ENCODE assay signal across 1 cellular context in genomic region chr5:80255752-80256479, GRCh38.
TF ChIP-seq lines count a peak whose summit lies in the region.

SERINC5 (minus strand) TSS chr5:80256048; CDS start chr5:80255922, 126 bp downstream.

TF ChIP-seq in HepG2, 621 proteins besides CTCF, POLR2A, EP300 and RAD21 (continued from another document):
- TF ChIP-seq ZNF512 (CRISPR knock-in tag; IDR thresholded peaks at IDR 0.05) (no peak), CSRNP1 (CRISPR knock-in tag; IDR thresholded peaks at IDR 0.05) (peak; percentile 39; the same call in 1 of the 2 replicates), SOX13 (IDR thresholded peaks at IDR 0.05) (no peak), SOX13 (CRISPR knock-in tag; conservative IDR thresholded peaks at IDR 0.05 in 1 of 2, IDR thresholded peaks at IDR 0.05 in 1 of 2) (peak in 1 of 2 experiments; percentile 47; a peak in 2 of 4 replicates), MIXL1 (CRISPR knock-in tag; IDR thresholded peaks at IDR 0.05) (no peak), KDM5B (CRISPR knock-in tag; IDR thresholded peaks at IDR 0.05; ENCODE audit: borderline replicate concordance) (peak; percentile 86), ZNF335 (CRISPR knock-in tag; IDR thresholded peaks at IDR 0.05) (0 out of 2 replicates have a peak, but pooled peaks have one; percentile 32), KLF16 (CRISPR knock-in tag; IDR thresholded peaks at IDR 0.05) (peak in 1 of 2 experiments; percentile 84; a peak in 1 of 4 replicates), MAX (IDR thresholded peaks at IDR 0.05) (peak; percentile 78), ZBTB26 (CRISPR knock-in tag; IDR thresholded peaks at IDR 0.05; ENCODE audit: borderline replicate concordance) (peak; percentile 14), DDIT3 (CRISPR knock-in tag; IDR thresholded peaks at IDR 0.05) (no peak), RBAK (CRISPR knock-in tag; IDR thresholded peaks at IDR 0.05) (no peak), KDM5A (IDR thresholded peaks at IDR 0.05; ENCODE audit: borderline replicate concordance, low read length) (no peak; the same call in 1 of the 2 replicates), BORCS8-MEF2B (CRISPR knock-in tag; IDR thresholded peaks at IDR 0.05) (peak; percentile 91), TMF1 (CRISPR knock-in tag; IDR thresholded peaks at IDR 0.05; ENCODE audit: low read depth) (peak; percentile 90), NONO (IDR thresholded peaks at IDR 0.05) (no peak), NONO (CRISPR knock-in tag; conservative IDR thresholded peaks at IDR 0.05) (peak; percentile 49; the same call in 1 of the 2 replicates), ZKSCAN8 (CRISPR knock-in tag; IDR thresholded peaks at IDR 0.05; ENCODE audit: borderline replicate concordance) (no peak), ZSCAN9 (CRISPR knock-in tag; IDR thresholded peaks at IDR 0.05; ENCODE audit: borderline replicate concordance) (no peak; the same call in 1 of the 2 replicates), CENPX (CRISPR knock-in tag; IDR thresholded peaks at IDR 0.05) (no peak), ZNF556 (CRISPR knock-in tag; IDR thresholded peaks at IDR 0.05; ENCODE audit: borderline replicate concordance) (no peak; the same call in 1 of the 2 replicates), ZNF232 (CRISPR knock-in tag; IDR thresholded peaks at IDR 0.05; ENCODE audit: borderline replicate concordance) (0 out of 2 replicates have a peak, but pooled peaks have one; percentile 41), STAT5B (CRISPR knock-in tag; IDR thresholded peaks at IDR 0.05) (0 out of 2 replicates have a peak, but pooled peaks have one; percentile 49), TCF7 (IDR thresholded peaks at IDR 0.05; ENCODE audit: low read depth) (no peak), ZSCAN30 (CRISPR knock-in tag; IDR thresholded peaks at IDR 0.05) (0 out of 2 replicates have a peak, but pooled peaks have one; percentile 60), MNT (IDR thresholded peaks at IDR 0.05) (no peak), ZNF496 (CRISPR knock-in tag; IDR thresholded peaks at IDR 0.05; ENCODE audit: insufficient replicate concordance) (no peak), FUBP1 (CRISPR knock-in tag; IDR thresholded peaks at IDR 0.05; ENCODE audit: borderline replicate concordance) (no peak), MAFF (IDR thresholded peaks at IDR 0.05; ENCODE audit: low read depth, low read length) (no peak), ZNF207 (IDR thresholded peaks at IDR 0.05; ENCODE audit: borderline replicate concordance) (no peak), ZNF550 (CRISPR knock-in tag; IDR thresholded peaks at IDR 0.05; ENCODE audit: borderline replicate concordance) (no peak), JUNB (CRISPR knock-in tag; IDR thresholded peaks at IDR 0.05; ENCODE audit: borderline replicate concordance) (no peak), ZNF75D (CRISPR knock-in tag; IDR thresholded peaks at IDR 0.05; ENCODE audit: borderline replicate concordance) (peak; percentile 90; the same call in 1 of the 2 replicates)
- TF ChIP-seq, protein P1, sequence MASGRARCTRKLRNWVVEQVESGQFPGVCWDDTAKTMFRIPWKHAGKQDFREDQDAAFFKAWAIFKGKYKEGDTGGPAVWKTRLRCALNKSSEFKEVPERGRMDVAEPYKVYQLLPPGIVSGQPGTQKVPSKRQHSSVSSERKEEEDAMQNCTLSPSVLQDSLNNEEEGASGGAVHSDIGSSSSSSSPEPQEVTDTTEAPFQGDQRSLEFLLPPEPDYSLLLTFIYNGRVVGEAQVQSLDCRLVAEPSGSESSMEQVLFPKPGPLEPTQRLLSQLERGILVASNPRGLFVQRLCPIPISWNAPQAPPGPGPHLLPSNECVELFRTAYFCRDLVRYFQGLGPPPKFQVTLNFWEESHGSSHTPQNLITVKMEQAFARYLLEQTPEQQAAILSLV (CRISPR knock-in tag; IDR thresholded peaks at IDR 0.05; ENCODE audit: borderline replicate concordance), result peak; percentile 85; the same call in 1 of the 2 replicates
- TF ChIP-seq, protein P2, sequence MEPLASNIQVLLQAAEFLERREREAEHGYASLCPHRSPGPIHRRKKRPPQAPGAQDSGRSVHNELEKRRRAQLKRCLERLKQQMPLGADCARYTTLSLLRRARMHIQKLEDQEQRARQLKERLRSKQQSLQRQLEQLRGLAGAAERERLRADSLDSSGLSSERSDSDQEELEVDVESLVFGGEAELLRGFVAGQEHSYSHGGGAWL (CRISPR knock-in tag; IDR thresholded peaks at IDR 0.05), result peak; percentile 93
- TF ChIP-seq, protein P3, sequence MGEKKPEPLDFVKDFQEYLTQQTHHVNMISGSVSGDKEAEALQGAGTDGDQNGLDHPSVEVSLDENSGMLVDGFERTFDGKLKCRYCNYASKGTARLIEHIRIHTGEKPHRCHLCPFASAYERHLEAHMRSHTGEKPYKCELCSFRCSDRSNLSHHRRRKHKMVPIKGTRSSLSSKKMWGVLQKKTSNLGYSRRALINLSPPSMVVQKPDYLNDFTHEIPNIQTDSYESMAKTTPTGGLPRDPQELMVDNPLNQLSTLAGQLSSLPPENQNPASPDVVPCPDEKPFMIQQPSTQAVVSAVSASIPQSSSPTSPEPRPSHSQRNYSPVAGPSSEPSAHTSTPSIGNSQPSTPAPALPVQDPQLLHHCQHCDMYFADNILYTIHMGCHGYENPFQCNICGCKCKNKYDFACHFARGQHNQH (CRISPR knock-in tag; IDR thresholded peaks at IDR 0.05), result no peak
- TF ChIP-seq, protein P4, sequence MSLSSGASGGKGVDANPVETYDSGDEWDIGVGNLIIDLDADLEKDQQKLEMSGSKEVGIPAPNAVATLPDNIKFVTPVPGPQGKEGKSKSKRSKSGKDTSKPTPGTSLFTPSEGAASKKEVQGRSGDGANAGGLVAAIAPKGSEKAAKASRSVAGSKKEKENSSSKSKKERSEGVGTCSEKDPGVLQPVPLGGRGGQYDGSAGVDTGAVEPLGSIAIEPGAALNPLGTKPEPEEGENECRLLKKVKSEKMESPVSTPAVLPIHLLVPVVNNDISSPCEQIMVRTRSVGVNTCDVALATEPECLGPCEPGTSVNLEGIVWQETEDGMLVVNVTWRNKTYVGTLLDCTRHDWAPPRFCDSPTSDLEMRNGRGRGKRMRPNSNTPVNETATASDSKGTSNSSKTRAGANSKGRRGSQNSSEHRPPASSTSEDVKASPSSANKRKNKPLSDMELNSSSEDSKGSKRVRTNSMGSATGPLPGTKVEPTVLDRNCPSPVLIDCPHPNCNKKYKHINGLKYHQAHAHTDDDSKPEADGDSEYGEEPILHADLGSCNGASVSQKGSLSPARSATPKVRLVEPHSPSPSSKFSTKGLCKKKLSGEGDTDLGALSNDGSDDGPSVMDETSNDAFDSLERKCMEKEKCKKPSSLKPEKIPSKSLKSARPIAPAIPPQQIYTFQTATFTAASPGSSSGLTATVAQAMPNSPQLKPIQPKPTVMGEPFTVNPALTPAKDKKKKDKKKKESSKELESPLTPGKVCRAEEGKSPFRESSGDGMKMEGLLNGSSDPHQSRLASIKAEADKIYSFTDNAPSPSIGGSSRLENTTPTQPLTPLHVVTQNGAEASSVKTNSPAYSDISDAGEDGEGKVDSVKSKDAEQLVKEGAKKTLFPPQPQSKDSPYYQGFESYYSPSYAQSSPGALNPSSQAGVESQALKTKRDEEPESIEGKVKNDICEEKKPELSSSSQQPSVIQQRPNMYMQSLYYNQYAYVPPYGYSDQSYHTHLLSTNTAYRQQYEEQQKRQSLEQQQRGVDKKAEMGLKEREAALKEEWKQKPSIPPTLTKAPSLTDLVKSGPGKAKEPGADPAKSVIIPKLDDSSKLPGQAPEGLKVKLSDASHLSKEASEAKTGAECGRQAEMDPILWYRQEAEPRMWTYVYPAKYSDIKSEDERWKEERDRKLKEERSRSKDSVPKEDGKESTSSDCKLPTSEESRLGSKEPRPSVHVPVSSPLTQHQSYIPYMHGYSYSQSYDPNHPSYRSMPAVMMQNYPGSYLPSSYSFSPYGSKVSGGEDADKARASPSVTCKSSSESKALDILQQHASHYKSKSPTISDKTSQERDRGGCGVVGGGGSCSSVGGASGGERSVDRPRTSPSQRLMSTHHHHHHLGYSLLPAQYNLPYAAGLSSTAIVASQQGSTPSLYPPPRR (CRISPR knock-in tag; IDR thresholded peaks at IDR 0.05; ENCODE audit: borderline replicate concordance), result peak; percentile 55
- TF ChIP-seq, protein P5, sequence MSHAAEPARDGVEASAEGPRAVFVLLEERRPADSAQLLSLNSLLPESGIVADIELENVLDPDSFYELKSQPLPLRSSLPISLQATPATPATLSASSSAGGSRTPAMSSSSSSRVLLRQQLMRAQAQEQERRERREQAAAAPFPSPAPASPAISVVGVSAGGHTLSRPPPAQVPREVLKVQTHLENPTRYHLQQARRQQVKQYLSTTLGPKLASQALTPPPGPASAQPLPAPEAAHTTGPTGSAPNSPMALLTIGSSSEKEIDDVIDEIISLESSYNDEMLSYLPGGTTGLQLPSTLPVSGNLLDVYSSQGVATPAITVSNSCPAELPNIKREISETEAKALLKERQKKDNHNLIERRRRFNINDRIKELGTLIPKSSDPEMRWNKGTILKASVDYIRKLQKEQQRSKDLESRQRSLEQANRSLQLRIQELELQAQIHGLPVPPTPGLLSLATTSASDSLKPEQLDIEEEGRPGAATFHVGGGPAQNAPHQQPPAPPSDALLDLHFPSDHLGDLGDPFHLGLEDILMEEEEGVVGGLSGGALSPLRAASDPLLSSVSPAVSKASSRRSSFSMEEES (CRISPR knock-in tag; IDR thresholded peaks at IDR 0.05), result peak; percentile 26
TF ChIP-seq in HepG2: peak in this region for 266.
